ENCODE assay signal across 13 cellular contexts in genomic region chr11:16356057-16356750, GRCh38. TPM values are rescaled to one million over a fixed set of nuclear protein-coding genes. Genes with fewer than 3 reads are reported as not detected.
A peak's percentile ranks its signal among the peaks of the same experiment; 100 is the strongest.
DNase-seq lines count a peak whose midpoint lies in the region; ATAC-seq and TF ChIP-seq lines count a peak whose summit lies in the region.
"Had no signal": no experiment of that assay in that cellular context is flagged by ENCODE, and none has a peak within 500 bp of the region (broad histone marks: within the 10 kb centered on the region; RNA-seq: fewer than 3 reads in every experiment).

Gene SOX6 (minus strand): TSS chr11:16356546. CDS start chr11:16341248, 15,298 bp downstream.

- no peak within 1 kb of the TSS for H2AK5ac ChIP-seq in mesendoderm (ENCODE audit: low read length)

- H4K5ac ChIP-seq in mesendoderm (ENCODE audit: low read length): no peak within 1 kb of the TSS

- no peak within 1 kb of the TSS for H4K8ac ChIP-seq in mesendoderm (ENCODE audit: low read depth, low read length)

- H3K27ac ChIP-seq in mammary epithelial cell (ENCODE audit: insufficient read depth, low read depth, low read length) (no peak within 1 kb of the TSS), breast epithelium (peak within 1 kb of the TSS in 1 of 2 donors; percentile 37), fibroblast of lung (ENCODE audit: insufficient read depth, low read length) (no peak within 1 kb of the TSS), mesendoderm (ENCODE audit: low read depth, low read length) (no peak within 1 kb of the TSS)

- intact Hi-C loops in mammary epithelial cell (cut with micrococcal nuclease) (loop anchor here (5.0 kb wide), 1 partner anchor 251 kb away; no protein-coding TSS in a partner anchor), breast epithelium (cut with DNase I; ENCODE audit: low total_unique reads) (no loop called here)

- no peaks in the 10 kb centered on the region for H3K9me3 Mint-ChIP-seq in type B pancreatic cell
- peaks cover 11% of the 10 kb centered on the region for H3K9me3 Mint-ChIP-seq in activated T-helper 17 cell treated with anti-CD3 and anti-CD28 coated beads, Interleukin-2, amount 50 U/mL, for 72 hours

- peak; percentile 29 for DNase-seq in mammary epithelial cell
- DNase-seq in breast epithelium (ENCODE audit: low spot score in 2 of 2): no peak
- peak; percentile 18 to 82 for DNase-seq in fibroblast of lung (ENCODE audit: low read depth in 2 of 2)
- DNase-seq in mesendoderm: peak; percentile 26
- DNase-seq in type B pancreatic cell (ENCODE audit: extremely low spot score, unreplicated experiment): no peak
- DNase-seq in dedifferentiated amniotic fluid mesenchymal stem cell (ENCODE audit: extremely low spot score): no peak
- DNase-seq in OCI-M2 (lab: John Stamatoyannopoulos, UW; ENCODE audit: unreplicated experiment): no peak
- DNase-seq: ACHN; effector memory CD4-positive, alpha-beta T cell; NCI-H146; stimulated activated CD4-positive, alpha-beta T cell treated with anti-CD3 and anti-CD28 coated beads, Interleukin-1b, Interleukin-23, amount 100 ng/mL, for 48 hours had no signal

- peaks cover 24% of the 10 kb centered on the region for H3K4me1 Mint-ChIP-seq in type B pancreatic cell (ENCODE audit: unreplicated experiment)
- H3K4me1 Mint-ChIP-seq in activated T-helper 17 cell treated with anti-CD3 and anti-CD28 coated beads, Interleukin-2, amount 50 U/mL, for 72 hours: no peaks in the 10 kb centered on the region

- no peak for TF ChIP-seq CTCF in mammary epithelial cell (conservative IDR thresholded peaks at IDR 0.05 in 1 of 2, IDR thresholded peaks at IDR 0.05 in 1 of 2; ENCODE audit: extremely low read depth in 1 of 2, insufficient read depth in 1 of 2, low read depth in 1 of 2, low read length in 2 of 2)
- TF ChIP-seq CTCF in breast epithelium (IDR thresholded peaks at IDR 0.05): no peak
- no peak for TF ChIP-seq CTCF in fibroblast of lung (conservative IDR thresholded peaks at IDR 0.05 in 1 of 2, IDR thresholded peaks at IDR 0.05 in 1 of 2; ENCODE audit: low read depth in 1 of 2, low read length in 2 of 2)
- TF ChIP-seq CTCF in type B pancreatic cell (conservative IDR thresholded peaks at IDR 0.05): no peak

- H3K4me1 ChIP-seq in mammary epithelial cell (ENCODE audit: insufficient read depth, low read length): no peaks in the 10 kb centered on the region
- no peaks in the 10 kb centered on the region for H3K4me1 ChIP-seq in breast epithelium
- H3K4me1 ChIP-seq in fibroblast of lung (ENCODE audit: control insufficient read depth, extremely low read depth, insufficient read depth, low read length): no peaks in the 10 kb centered on the region
- H3K4me1 ChIP-seq in mesendoderm (ENCODE audit: control insufficient read depth, low read depth, low read length): no peaks in the 10 kb centered on the region

- H3K56ac ChIP-seq in mesendoderm (ENCODE audit: low read length): no peak within 1 kb of the TSS

- H4K20me1 ChIP-seq in mammary epithelial cell (ENCODE audit: insufficient read depth, low read length) (no peaks in the 10 kb centered on the region), fibroblast of lung (ENCODE audit: control insufficient read depth, extremely low read depth, insufficient read depth, low read length) (no peaks in the 10 kb centered on the region)

- no peak within 1 kb of the TSS for H2BK120ac ChIP-seq in mesendoderm (ENCODE audit: low read depth, low read length)

- CTCF ChIA-PET in mammary epithelial cell (lab: Charles Lee; ENCODE audit: low non-redundant PET): no interaction called here

- H3K79me2 ChIP-seq in mammary epithelial cell (ENCODE audit: insufficient read depth, low read length) (no peaks in the 10 kb centered on the region), fibroblast of lung (ENCODE audit: control insufficient read depth, insufficient read depth, low read length) (no peaks in the 10 kb centered on the region), mesendoderm (ENCODE audit: control insufficient read depth, insufficient read depth, low read length) (no peaks in the 10 kb centered on the region)

- H3K18ac ChIP-seq in mesendoderm (ENCODE audit: low read length): no peak within 1 kb of the TSS

- dilution Hi-C loops in mammary epithelial cell (cut with HindIII; ENCODE audit: low sequenced_read_pairs): no loop called here

- WGBS in mammary epithelial cell (ENCODE audit: low coverage, missing lambda C conversion rate): 12% methylated on average over 3 of the region's 3 CpGs
- no CpG with 5 or more reads among the region's 3 CpGs for WGBS in mesendoderm (ENCODE audit: extremely low coverage, insufficient coverage, low lambda C conversion rate)

- H3K4me2 ChIP-seq in mammary epithelial cell (ENCODE audit: insufficient read depth, low read depth, low read length): no peak within 1 kb of the TSS
- no peak within 1 kb of the TSS for H3K4me2 ChIP-seq in fibroblast of lung (ENCODE audit: extremely low read depth, insufficient read depth, low read length)
- no peak within 1 kb of the TSS for H3K4me2 ChIP-seq in mesendoderm (ENCODE audit: low read length)

- ATAC-seq in activated T-helper 17 cell treated with anti-CD3 and anti-CD28 coated beads, Interleukin-2, amount 50 U/mL, for 72 hours (replicated peaks): no peak

- no peaks in the 10 kb centered on the region for H3K36me3 ChIP-seq in mammary epithelial cell (ENCODE audit: insufficient read depth, low read length)
- H3K36me3 ChIP-seq in breast epithelium: no peaks in the 10 kb centered on the region
- no peaks in the 10 kb centered on the region for H3K36me3 ChIP-seq in fibroblast of lung (ENCODE audit: control insufficient read depth, insufficient read depth, low read length)
- no peaks in the 10 kb centered on the region for H3K36me3 ChIP-seq in mesendoderm (ENCODE audit: control insufficient read depth, insufficient read depth, low read length)

- H3K23ac ChIP-seq in mesendoderm (ENCODE audit: low read length): no peak within 1 kb of the TSS

- BruUV-seq in mammary epithelial cell (replicated peaks; lab: Mats Ljungman, UMichigan): no TSS peak

- H3K79me1 ChIP-seq in mesendoderm (ENCODE audit: low read length): no peaks in the 10 kb centered on the region

- no peak within 1 kb of the TSS for H2BK5ac ChIP-seq in mesendoderm (ENCODE audit: low read length)

- H3K4me3 ChIP-seq in mammary epithelial cell (replicated peaks in 1 of 3; ENCODE audit: insufficient read depth in 1 of 3, low read depth in 2 of 3, low read length in 3 of 3) (no peak within 1 kb of the TSS), breast epithelium (no peak within 1 kb of the TSS), fibroblast of lung (replicated peaks in 1 of 4; ENCODE audit: control extremely low read depth in 1 of 4, insufficient read depth in 1 of 4, low read depth in 3 of 4, low read length in 4 of 4) (no peak within 1 kb of the TSS), mesendoderm (ENCODE audit: low read length) (no peak within 1 kb of the TSS)
- H3K4me3 ChIP-seq: lung had no signal

- H3K9me3 ChIP-seq in mammary epithelial cell (replicated peaks; ENCODE audit: insufficient read depth, low read length) (no peaks in the 10 kb centered on the region), breast epithelium (no peaks in the 10 kb centered on the region), fibroblast of lung (ENCODE audit: control insufficient read depth, insufficient read depth, low read depth, low read length) (no peaks in the 10 kb centered on the region)

- H3K36me3 Mint-ChIP-seq in type B pancreatic cell: no peaks in the 10 kb centered on the region
- H3K36me3 Mint-ChIP-seq in activated T-helper 17 cell treated with anti-CD3 and anti-CD28 coated beads, Interleukin-2, amount 50 U/mL, for 72 hours (ENCODE audit: low read depth): no peaks in the 10 kb centered on the region

- H3K9ac ChIP-seq in mammary epithelial cell (ENCODE audit: insufficient read depth, low read length) (no peak within 1 kb of the TSS), fibroblast of lung (ENCODE audit: insufficient read depth, low read length) (no peak within 1 kb of the TSS), mesendoderm (ENCODE audit: low read length) (no peak within 1 kb of the TSS)

- H2AFZ ChIP-seq in mammary epithelial cell (ENCODE audit: low read depth, low read length) (no peak within 1 kb of the TSS), fibroblast of lung (ENCODE audit: low read length) (no peak within 1 kb of the TSS)

- in situ Hi-C loops in mammary epithelial cell (cut with MboI; ENCODE audit: low sequenced_read_pairs in 2 of 2): no loop called here

- peak within 1 kb of the TSS; percentile 23 for H3K4me3 Mint-ChIP-seq in type B pancreatic cell
- H3K4me3 Mint-ChIP-seq in activated T-helper 17 cell treated with anti-CD3 and anti-CD28 coated beads, Interleukin-2, amount 50 U/mL, for 72 hours: no peak within 1 kb of the TSS

- H3K27ac Mint-ChIP-seq in type B pancreatic cell: peak within 1 kb of the TSS; percentile 66
- H3K27ac Mint-ChIP-seq in activated T-helper 17 cell treated with anti-CD3 and anti-CD28 coated beads, Interleukin-2, amount 50 U/mL, for 72 hours: no peak within 1 kb of the TSS

- H3K4ac ChIP-seq in mesendoderm (ENCODE audit: low read depth, low read length): no peak within 1 kb of the TSS

- peaks cover 7% of the 10 kb centered on the region for H3K27me3 Mint-ChIP-seq in type B pancreatic cell
- H3K27me3 Mint-ChIP-seq in activated T-helper 17 cell treated with anti-CD3 and anti-CD28 coated beads, Interleukin-2, amount 50 U/mL, for 72 hours: no peaks in the 10 kb centered on the region

- H2BK15ac ChIP-seq in mesendoderm (replicated peaks; ENCODE audit: low read depth): no peak within 1 kb of the TSS

- no peak for TF ChIP-seq POLR2A in breast epithelium (IDR thresholded peaks at IDR 0.05)

- peaks cover 7% of the 10 kb centered on the region for H3K27me3 ChIP-seq in mammary epithelial cell (ENCODE audit: insufficient read depth, low read length)
- H3K27me3 ChIP-seq in breast epithelium: no peaks in the 10 kb centered on the region
- H3K27me3 ChIP-seq in fibroblast of lung (ENCODE audit: control insufficient read depth, insufficient read depth, low read length): no peaks in the 10 kb centered on the region
- no peaks in the 10 kb centered on the region for H3K27me3 ChIP-seq in mesendoderm (ENCODE audit: insufficient read depth, low read length, poor library complexity)

RNA-seq across cellular contexts. Expression of gene SOX6, which starts in this region (rescaled TPM):
- total RNA-seq in mammary epithelial cell: 1 to 10 TPM; 2.3 to 7.9 TPM
- polyA plus RNA-seq in mammary epithelial cell: 0.97 TPM
- 1.1 TPM for polyA minus RNA-seq in mammary epithelial cell
- total RNA-seq in breast epithelium: 1 to 10 TPM; 2.0 to 8.0 (median 7.9) TPM
- 1.8 and 5.1 TPM in 2 replicates for total RNA-seq in fibroblast of lung
- polyA plus RNA-seq in fibroblast of lung: 2.3 and 3.0 TPM in 2 replicates
- 2.0 and 2.4 TPM in 2 replicates for polyA plus RNA-seq in fibroblast of lung (2012)
- 1.1 and 19.2 TPM in 2 replicates for polyA minus RNA-seq in fibroblast of lung (ENCODE audit: low replicate concordance)
- 0.13 TPM for polyA plus RNA-seq in mesendoderm (2013, experiment 1 of 2)
- 0.13 TPM for polyA plus RNA-seq in mesendoderm (2013, experiment 2 of 2)
- 8.7 and 24.9 TPM in 2 replicates for total RNA-seq in type B pancreatic cell (ENCODE audit: low replicate concordance)
- total RNA-seq in activated T-helper 17 cell treated with anti-CD3 and anti-CD28 coated beads, Interleukin-2, amount 50 U/mL, for 72 hours: under 1 TPM in 1 of 2 donors, not detected in 1; 0.11 TPM

Comparison
In these comparisons a context has a peak if more than half of its experiments do, and no peak if none do; other contexts are left out.
1. DNase-seq: peak in mammary epithelial cell (single experiment), fibroblast of lung (2 of 2) and mesendoderm (single experiment); none in breast epithelium (0 of 2), type B pancreatic cell (single experiment), dedifferentiated amniotic fluid mesenchymal stem cell (single experiment) and OCI-M2 (single experiment).